3 cellular contexts compared by ENCODE assay signal in the genomic region with DNA sequence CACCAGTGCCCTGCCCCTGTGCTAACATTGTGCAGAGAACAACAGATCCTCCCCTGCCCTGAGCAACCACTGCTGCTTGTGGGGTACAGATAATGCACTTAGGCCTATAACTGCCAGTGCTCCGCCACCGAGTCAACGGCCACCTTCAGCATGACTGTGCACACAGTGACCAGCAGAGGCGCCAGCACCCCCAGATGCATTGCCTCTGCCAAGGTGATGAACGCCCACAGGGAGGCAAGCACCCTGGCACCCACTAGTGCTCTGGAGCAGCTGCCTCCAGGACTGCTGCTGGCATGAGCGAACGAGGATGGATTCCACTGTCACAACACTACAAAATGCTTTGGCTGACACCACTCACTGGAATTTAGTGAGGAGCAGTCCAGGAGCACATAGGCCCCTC.
TF ChIP-seq lines count a peak whose summit lies in the region.

No MANE protein-coding gene starts in this region.

TF ChIP-seq in SK-N-SH, 30 proteins besides CTCF, POLR2A, EP300 and RAD21:
- TF ChIP-seq, protein P1, sequence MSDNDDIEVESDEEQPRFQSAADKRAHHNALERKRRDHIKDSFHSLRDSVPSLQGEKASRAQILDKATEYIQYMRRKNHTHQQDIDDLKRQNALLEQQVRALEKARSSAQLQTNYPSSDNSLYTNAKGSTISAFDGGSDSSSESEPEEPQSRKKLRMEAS (IDR thresholded peaks at IDR 0.05; ENCODE audit: low read depth): no peak
- TF ChIP-seq EZH2phosphoT487 (IDR thresholded peaks at IDR 0.05; ENCODE audit: borderline replicate concordance, low read depth): no peak
- TF ChIP-seq, protein P2, sequence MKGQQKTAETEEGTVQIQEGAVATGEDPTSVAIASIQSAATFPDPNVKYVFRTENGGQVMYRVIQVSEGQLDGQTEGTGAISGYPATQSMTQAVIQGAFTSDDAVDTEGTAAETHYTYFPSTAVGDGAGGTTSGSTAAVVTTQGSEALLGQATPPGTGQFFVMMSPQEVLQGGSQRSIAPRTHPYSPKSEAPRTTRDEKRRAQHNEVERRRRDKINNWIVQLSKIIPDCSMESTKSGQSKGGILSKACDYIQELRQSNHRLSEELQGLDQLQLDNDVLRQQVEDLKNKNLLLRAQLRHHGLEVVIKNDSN (IDR thresholded peaks at IDR 0.05; ENCODE audit: borderline replicate concordance, low read depth): no peak
- TF ChIP-seq, protein P3, sequence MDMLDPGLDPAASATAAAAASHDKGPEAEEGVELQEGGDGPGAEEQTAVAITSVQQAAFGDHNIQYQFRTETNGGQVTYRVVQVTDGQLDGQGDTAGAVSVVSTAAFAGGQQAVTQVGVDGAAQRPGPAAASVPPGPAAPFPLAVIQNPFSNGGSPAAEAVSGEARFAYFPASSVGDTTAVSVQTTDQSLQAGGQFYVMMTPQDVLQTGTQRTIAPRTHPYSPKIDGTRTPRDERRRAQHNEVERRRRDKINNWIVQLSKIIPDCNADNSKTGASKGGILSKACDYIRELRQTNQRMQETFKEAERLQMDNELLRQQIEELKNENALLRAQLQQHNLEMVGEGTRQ (IDR thresholded peaks at IDR 0.05; ENCODE audit: borderline replicate concordance, low read depth, low read length): no peak
- TF ChIP-seq NFIC (IDR thresholded peaks at IDR 0.05; ENCODE audit: borderline replicate concordance): no peak
- no peak for TF ChIP-seq FOXJ3 (CRISPR knock-in tag; IDR thresholded peaks at IDR 0.05)
- TF ChIP-seq JUND (IDR thresholded peaks at IDR 0.05): no peak
- no peak for TF ChIP-seq SIN3A (IDR thresholded peaks at IDR 0.05; ENCODE audit: borderline replicate concordance, low read depth, low read length)

TF ChIP-seq in SK-N-SH treated with all-trans-retinoic acid at 6 μM for 48 hours, 23 proteins besides CTCF, POLR2A, EP300 and RAD21:
- TF ChIP-seq RARB (CRISPR knock-in tag; IDR thresholded peaks at IDR 0.05) (no peak), OSR1 (CRISPR knock-in tag; IDR thresholded peaks at IDR 0.05) (no peak), PPARA (CRISPR knock-in tag; IDR thresholded peaks at IDR 0.05; ENCODE audit: borderline replicate concordance) (no peak), ZC3H10 (CRISPR knock-in tag; IDR thresholded peaks at IDR 0.05) (no peak), SNAI2 (CRISPR knock-in tag; IDR thresholded peaks at IDR 0.05) (no peak), ZNF565 (CRISPR knock-in tag; conservative IDR thresholded peaks at IDR 0.05; ENCODE audit: low read depth) (no peak), GLIS3 (CRISPR knock-in tag; IDR thresholded peaks at IDR 0.05) (no peak), ARNTL (CRISPR knock-in tag; IDR thresholded peaks at IDR 0.05; ENCODE audit: borderline replicate concordance, low read depth) (no peak), TCF4 (CRISPR knock-in tag; IDR thresholded peaks at IDR 0.05; ENCODE audit: borderline replicate concordance) (no peak), CSDC2 (CRISPR knock-in tag; IDR thresholded peaks at IDR 0.05) (no peak), ZNF70 (CRISPR knock-in tag; IDR thresholded peaks at IDR 0.05) (no peak), ISL1 (CRISPR knock-in tag; IDR thresholded peaks at IDR 0.05) (no peak), ZNF8 (CRISPR knock-in tag; IDR thresholded peaks at IDR 0.05) (no peak), BACH2 (CRISPR knock-in tag; IDR thresholded peaks at IDR 0.05; ENCODE audit: borderline replicate concordance) (no peak), ZFP3 (CRISPR knock-in tag; IDR thresholded peaks at IDR 0.05) (no peak), ZFP30 (CRISPR knock-in tag; IDR thresholded peaks at IDR 0.05) (no peak)
- TF ChIP-seq, protein P4, sequence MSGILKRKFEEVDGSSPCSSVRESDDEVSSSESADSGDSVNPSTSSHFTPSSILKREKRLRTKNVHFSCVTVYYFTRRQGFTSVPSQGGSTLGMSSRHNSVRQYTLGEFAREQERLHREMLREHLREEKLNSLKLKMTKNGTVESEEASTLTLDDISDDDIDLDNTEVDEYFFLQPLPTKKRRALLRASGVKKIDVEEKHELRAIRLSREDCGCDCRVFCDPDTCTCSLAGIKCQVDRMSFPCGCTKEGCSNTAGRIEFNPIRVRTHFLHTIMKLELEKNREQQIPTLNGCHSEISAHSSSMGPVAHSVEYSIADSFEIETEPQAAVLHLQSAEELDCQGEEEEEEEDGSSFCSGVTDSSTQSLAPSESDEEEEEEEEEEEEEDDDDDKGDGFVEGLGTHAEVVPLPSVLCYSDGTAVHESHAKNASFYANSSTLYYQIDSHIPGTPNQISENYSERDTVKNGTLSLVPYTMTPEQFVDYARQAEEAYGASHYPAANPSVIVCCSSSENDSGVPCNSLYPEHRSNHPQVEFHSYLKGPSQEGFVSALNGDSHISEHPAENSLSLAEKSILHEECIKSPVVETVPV (CRISPR knock-in tag; IDR thresholded peaks at IDR 0.05): no peak
- TF ChIP-seq, protein P5, sequence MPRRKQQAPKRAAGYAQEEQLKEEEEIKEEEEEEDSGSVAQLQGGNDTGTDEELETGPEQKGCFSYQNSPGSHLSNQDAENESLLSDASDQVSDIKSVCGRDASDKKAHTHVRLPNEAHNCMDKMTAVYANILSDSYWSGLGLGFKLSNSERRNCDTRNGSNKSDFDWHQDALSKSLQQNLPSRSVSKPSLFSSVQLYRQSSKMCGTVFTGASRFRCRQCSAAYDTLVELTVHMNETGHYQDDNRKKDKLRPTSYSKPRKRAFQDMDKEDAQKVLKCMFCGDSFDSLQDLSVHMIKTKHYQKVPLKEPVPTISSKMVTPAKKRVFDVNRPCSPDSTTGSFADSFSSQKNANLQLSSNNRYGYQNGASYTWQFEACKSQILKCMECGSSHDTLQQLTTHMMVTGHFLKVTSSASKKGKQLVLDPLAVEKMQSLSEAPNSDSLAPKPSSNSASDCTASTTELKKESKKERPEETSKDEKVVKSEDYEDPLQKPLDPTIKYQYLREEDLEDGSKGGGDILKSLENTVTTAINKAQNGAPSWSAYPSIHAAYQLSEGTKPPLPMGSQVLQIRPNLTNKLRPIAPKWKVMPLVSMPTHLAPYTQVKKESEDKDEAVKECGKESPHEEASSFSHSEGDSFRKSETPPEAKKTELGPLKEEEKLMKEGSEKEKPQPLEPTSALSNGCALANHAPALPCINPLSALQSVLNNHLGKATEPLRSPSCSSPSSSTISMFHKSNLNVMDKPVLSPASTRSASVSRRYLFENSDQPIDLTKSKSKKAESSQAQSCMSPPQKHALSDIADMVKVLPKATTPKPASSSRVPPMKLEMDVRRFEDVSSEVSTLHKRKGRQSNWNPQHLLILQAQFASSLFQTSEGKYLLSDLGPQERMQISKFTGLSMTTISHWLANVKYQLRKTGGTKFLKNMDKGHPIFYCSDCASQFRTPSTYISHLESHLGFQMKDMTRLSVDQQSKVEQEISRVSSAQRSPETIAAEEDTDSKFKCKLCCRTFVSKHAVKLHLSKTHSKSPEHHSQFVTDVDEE (CRISPR knock-in tag; IDR thresholded peaks at IDR 0.05): no peak
- TF ChIP-seq, protein P6, sequence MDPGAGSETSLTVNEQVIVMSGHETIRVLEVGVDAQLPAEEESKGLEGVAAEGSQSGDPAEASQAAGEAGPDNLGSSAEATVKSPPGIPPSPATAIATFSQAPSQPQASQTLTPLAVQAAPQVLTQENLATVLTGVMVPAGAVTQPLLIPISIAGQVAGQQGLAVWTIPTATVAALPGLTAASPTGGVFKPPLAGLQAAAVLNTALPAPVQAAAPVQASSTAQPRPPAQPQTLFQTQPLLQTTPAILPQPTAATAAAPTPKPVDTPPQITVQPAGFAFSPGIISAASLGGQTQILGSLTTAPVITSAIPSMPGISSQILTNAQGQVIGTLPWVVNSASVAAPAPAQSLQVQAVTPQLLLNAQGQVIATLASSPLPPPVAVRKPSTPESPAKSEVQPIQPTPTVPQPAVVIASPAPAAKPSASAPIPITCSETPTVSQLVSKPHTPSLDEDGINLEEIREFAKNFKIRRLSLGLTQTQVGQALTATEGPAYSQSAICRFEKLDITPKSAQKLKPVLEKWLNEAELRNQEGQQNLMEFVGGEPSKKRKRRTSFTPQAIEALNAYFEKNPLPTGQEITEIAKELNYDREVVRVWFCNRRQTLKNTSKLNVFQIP (CRISPR knock-in tag; IDR thresholded peaks at IDR 0.05; ENCODE audit: borderline replicate concordance, low read depth): no peak
- TF ChIP-seq, protein P7, sequence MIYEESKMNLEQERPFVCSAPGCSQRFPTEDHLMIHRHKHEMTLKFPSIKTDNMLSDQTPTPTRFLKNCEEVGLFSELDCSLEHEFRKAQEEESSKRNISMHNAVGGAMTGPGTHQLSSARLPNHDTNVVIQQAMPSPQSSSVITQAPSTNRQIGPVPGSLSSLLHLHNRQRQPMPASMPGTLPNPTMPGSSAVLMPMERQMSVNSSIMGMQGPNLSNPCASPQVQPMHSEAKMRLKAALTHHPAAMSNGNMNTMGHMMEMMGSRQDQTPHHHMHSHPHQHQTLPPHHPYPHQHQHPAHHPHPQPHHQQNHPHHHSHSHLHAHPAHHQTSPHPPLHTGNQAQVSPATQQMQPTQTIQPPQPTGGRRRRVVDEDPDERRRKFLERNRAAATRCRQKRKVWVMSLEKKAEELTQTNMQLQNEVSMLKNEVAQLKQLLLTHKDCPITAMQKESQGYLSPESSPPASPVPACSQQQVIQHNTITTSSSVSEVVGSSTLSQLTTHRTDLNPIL (CRISPR knock-in tag; IDR thresholded peaks at IDR 0.05; ENCODE audit: low read depth): no peak
TF ChIP-seq in SK-N-SH treated with all-trans-retinoic acid at 6 μM for 48 hours: peak in this region for 0.

TF ChIP-seq in HCT116, 20 proteins besides CTCF, POLR2A, EP300 and RAD21:
- TF ChIP-seq SIN3A (IDR thresholded peaks at IDR 0.05; ENCODE audit: low read depth) (no peak), ZNF274 (IDR thresholded peaks at IDR 0.05; ENCODE audit: low read depth, low read length) (no peak), SRF (IDR thresholded peaks at IDR 0.05; ENCODE audit: low read depth) (no peak), TCF7L2 (IDR thresholded peaks at IDR 0.05; ENCODE audit: borderline replicate concordance, extremely low read depth, insufficient read depth, insufficient read length) (no peak), CEBPB (IDR thresholded peaks at IDR 0.05; ENCODE audit: low read depth) (no peak), ZFX (IDR thresholded peaks at IDR 0.05) (no peak), ELF1 (IDR thresholded peaks at IDR 0.05; ENCODE audit: borderline replicate concordance, low read depth) (no peak)
- TF ChIP-seq, protein P8, sequence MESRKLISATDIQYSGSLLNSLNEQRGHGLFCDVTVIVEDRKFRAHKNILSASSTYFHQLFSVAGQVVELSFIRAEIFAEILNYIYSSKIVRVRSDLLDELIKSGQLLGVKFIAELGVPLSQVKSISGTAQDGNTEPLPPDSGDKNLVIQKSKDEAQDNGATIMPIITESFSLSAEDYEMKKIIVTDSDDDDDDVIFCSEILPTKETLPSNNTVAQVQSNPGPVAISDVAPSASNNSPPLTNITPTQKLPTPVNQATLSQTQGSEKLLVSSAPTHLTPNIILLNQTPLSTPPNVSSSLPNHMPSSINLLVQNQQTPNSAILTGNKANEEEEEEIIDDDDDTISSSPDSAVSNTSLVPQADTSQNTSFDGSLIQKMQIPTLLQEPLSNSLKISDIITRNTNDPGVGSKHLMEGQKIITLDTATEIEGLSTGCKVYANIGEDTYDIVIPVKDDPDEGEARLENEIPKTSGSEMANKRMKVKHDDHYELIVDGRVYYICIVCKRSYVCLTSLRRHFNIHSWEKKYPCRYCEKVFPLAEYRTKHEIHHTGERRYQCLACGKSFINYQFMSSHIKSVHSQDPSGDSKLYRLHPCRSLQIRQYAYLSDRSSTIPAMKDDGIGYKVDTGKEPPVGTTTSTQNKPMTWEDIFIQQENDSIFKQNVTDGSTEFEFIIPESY (IDR thresholded peaks at IDR 0.05; ENCODE audit: extremely low read depth, insufficient replicate concordance, low read length): no peak
- TF ChIP-seq, protein P9, sequence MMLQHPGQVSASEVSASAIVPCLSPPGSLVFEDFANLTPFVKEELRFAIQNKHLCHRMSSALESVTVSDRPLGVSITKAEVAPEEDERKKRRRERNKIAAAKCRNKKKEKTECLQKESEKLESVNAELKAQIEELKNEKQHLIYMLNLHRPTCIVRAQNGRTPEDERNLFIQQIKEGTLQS (IDR thresholded peaks at IDR 0.05): no peak
TF ChIP-seq in HCT116: peak in this region for 0.
